8 cellular contexts compared by ENCODE assay signal in genomic region chr2:25822190-25823117, GRCh38. TPM values are rescaled to one million over a fixed set of nuclear protein-coding genes. Genes with fewer than 3 reads are reported as not detected.
DNase-seq lines count a peak whose midpoint lies in the region; ATAC-seq, FAIRE-seq and TF ChIP-seq lines count a peak whose summit lies in the region.

No MANE protein-coding gene starts in this region.

- no peaks in the 10 kb centered on the region for H3K36me3 ChIP-seq in Caco-2 (ENCODE audit: control insufficient read depth, insufficient read depth, low read length)

- no peak for TF ChIP-seq POLR2A in GM12892 (IDR thresholded peaks at IDR 0.05; ENCODE audit: low read depth, low read length)

- ATAC-seq in stimulated activated effector memory CD8-positive, alpha-beta T cell treated with anti-CD3 and anti-CD28 coated beads, Interleukin-12 subunit alpha, Interleukin-12 subunit beta, amount 100 ng/mL, for 72 hours: peak; percentile 66
- no peak for ATAC-seq in HG03565 (IDR thresholded peaks at IDR 0.05; ENCODE audit: unreplicated experiment)

- peak; percentile 79 for FAIRE-seq in GM12892 (lab: Jason Lieb, UNC)

- peak; percentile 24 for DNase-seq in GM12892 (ENCODE audit: insufficient read length)
- DNase-seq in activated CD4-positive, alpha-beta memory T cell treated with anti-CD3 and anti-CD28 coated beads for 36 hours: peak; percentile 77
- DNase-seq in ecto neural progenitor cell (ENCODE audit: low spot score): peak; percentile 78
- peak; percentile 54 for DNase-seq in mucosa of gallbladder (ENCODE audit: low spot score)
- DNase-seq in stimulated activated effector memory CD8-positive, alpha-beta T cell treated with anti-CD3 and anti-CD28 coated beads, Interleukin-12 subunit alpha, Interleukin-12 subunit beta, amount 100 ng/mL, for 72 hours (ENCODE audit: low spot score in 2 of 2): peak; percentile 41 to 82
- DNase-seq in Caco-2: no peak
- no peak for DNase-seq in AG08396 (ENCODE audit: low spot score)

- H3K4me1 Mint-ChIP-seq in activated CD4-positive, alpha-beta memory T cell treated with anti-CD3 and anti-CD28 coated beads for 36 hours (ENCODE audit: low read depth): peaks cover 61% of the 10 kb centered on the region
- peaks cover 50% of the 10 kb centered on the region for H3K4me1 Mint-ChIP-seq in stimulated activated effector memory CD8-positive, alpha-beta T cell treated with anti-CD3 and anti-CD28 coated beads, Interleukin-12 subunit alpha, Interleukin-12 subunit beta, amount 100 ng/mL, for 72 hours
- H3K4me1 Mint-ChIP-seq in Caco-2 (ENCODE audit: low read depth, unreplicated experiment): peaks cover 9% of the 10 kb centered on the region

- H3K9me3 Mint-ChIP-seq in activated CD4-positive, alpha-beta memory T cell treated with anti-CD3 and anti-CD28 coated beads for 36 hours: no peaks in the 10 kb centered on the region
- H3K9me3 Mint-ChIP-seq in stimulated activated effector memory CD8-positive, alpha-beta T cell treated with anti-CD3 and anti-CD28 coated beads, Interleukin-12 subunit alpha, Interleukin-12 subunit beta, amount 100 ng/mL, for 72 hours: no peaks in the 10 kb centered on the region
- no peaks in the 10 kb centered on the region for H3K9me3 Mint-ChIP-seq in Caco-2 (ENCODE audit: unreplicated experiment)

- BruUV-seq in Caco-2 (replicated peaks; lab: Mats Ljungman, UMichigan): no TSS peak

- H3K4me3 Mint-ChIP-seq in activated CD4-positive, alpha-beta memory T cell treated with anti-CD3 and anti-CD28 coated beads for 36 hours: peak overlapping the region; percentile 68
- peak overlapping the region; percentile 78 for H3K4me3 Mint-ChIP-seq in stimulated activated effector memory CD8-positive, alpha-beta T cell treated with anti-CD3 and anti-CD28 coated beads, Interleukin-12 subunit alpha, Interleukin-12 subunit beta, amount 100 ng/mL, for 72 hours
- no peak overlapping the region for H3K4me3 Mint-ChIP-seq in Caco-2 (ENCODE audit: unreplicated experiment)

- H3K36me3 Mint-ChIP-seq in activated CD4-positive, alpha-beta memory T cell treated with anti-CD3 and anti-CD28 coated beads for 36 hours: peaks cover 8% of the 10 kb centered on the region
- H3K36me3 Mint-ChIP-seq in stimulated activated effector memory CD8-positive, alpha-beta T cell treated with anti-CD3 and anti-CD28 coated beads, Interleukin-12 subunit alpha, Interleukin-12 subunit beta, amount 100 ng/mL, for 72 hours: peaks cover 10% of the 10 kb centered on the region
- peaks cover 18% of the 10 kb centered on the region for H3K36me3 Mint-ChIP-seq in Caco-2 (ENCODE audit: insufficient read depth, unreplicated experiment)

- peaks cover 1% of the 10 kb centered on the region for H3K27me3 Mint-ChIP-seq in activated CD4-positive, alpha-beta memory T cell treated with anti-CD3 and anti-CD28 coated beads for 36 hours
- no peaks in the 10 kb centered on the region for H3K27me3 Mint-ChIP-seq in Caco-2 (ENCODE audit: insufficient read depth, unreplicated experiment)

- H3K27me3 ChIP-seq in Caco-2 (replicated peaks; ENCODE audit: control insufficient read depth, insufficient read depth, low read length): no peaks in the 10 kb centered on the region

- no peak for TF ChIP-seq CTCF in Caco-2 (IDR thresholded peaks at IDR 0.05; ENCODE audit: insufficient read depth in 1 of 2, low read depth in 1 of 2, low read length in 1 of 2, severe bottlenecking in 1 of 2, unreplicated experiment in 1 of 2)

- no peaks in the 10 kb centered on the region for H3K9me3 ChIP-seq in Caco-2

- CTCF ChIA-PET in activated CD4-positive, alpha-beta memory T cell treated with anti-CD3 and anti-CD28 coated beads for 36 hours (lab: Charles Lee): interaction anchor here (0.9 kb wide), 1 partner anchor 32 kb away, joined by 3 read pairs; no protein-coding TSS in a partner anchor
- CTCF ChIA-PET in Caco-2 (lab: Charles Lee): no interaction called here

- H3K27ac Mint-ChIP-seq in activated CD4-positive, alpha-beta memory T cell treated with anti-CD3 and anti-CD28 coated beads for 36 hours: peak overlapping the region; percentile 51
- peak overlapping the region; percentile 79 for H3K27ac Mint-ChIP-seq in stimulated activated effector memory CD8-positive, alpha-beta T cell treated with anti-CD3 and anti-CD28 coated beads, Interleukin-12 subunit alpha, Interleukin-12 subunit beta, amount 100 ng/mL, for 72 hours
- H3K27ac Mint-ChIP-seq in Caco-2 (ENCODE audit: unreplicated experiment): no peak overlapping the region

- intact Hi-C loops in activated CD4-positive, alpha-beta memory T cell treated with anti-CD3 and anti-CD28 coated beads for 36 hours (cut with micrococcal nuclease): no loop called here
- intact Hi-C loops in Caco-2 (cut with micrococcal nuclease; ENCODE audit: unreplicated experiment): no loop called here

- POLR2A ChIA-PET in activated CD4-positive, alpha-beta memory T cell treated with anti-CD3 and anti-CD28 coated beads for 36 hours (lab: Charles Lee): interaction anchor here (0.8 kb wide), 1 partner anchor 27 kb away, joined by 4 read pairs; no protein-coding TSS in a partner anchor
- POLR2A ChIA-PET in Caco-2 (lab: Charles Lee): no interaction called here

- no peaks in the 10 kb centered on the region for H3K4me1 ChIP-seq in Caco-2

- H3K4me3 ChIP-seq in Caco-2 (ENCODE audit: low read depth, low read length): no peak overlapping the region

RNA-seq across cellular contexts. Expression of gene ASXL2, which starts 55.8 kb away (rescaled TPM):
- 6.0 TPM for polyA plus RNA-seq in GM12892 (2012; ENCODE audit: missing spikeins)
- total RNA-seq in activated CD4-positive, alpha-beta memory T cell treated with anti-CD3 and anti-CD28 coated beads for 36 hours: 10 to 100 TPM; 37.8 to 38.7 TPM
- 37.5 TPM for total RNA-seq in mucosa of gallbladder
- total RNA-seq in Caco-2 (2022): 35.7 and 41.1 TPM in 2 replicates

Comparison
In these comparisons a context has a peak if more than half of its experiments do, and no peak if none do; other contexts are left out.
1. DNase-seq: peak in GM12892 (single experiment), activated CD4-positive, alpha-beta memory T cell treated with anti-CD3 and anti-CD28 coated beads for 36 hours (single experiment), ecto neural progenitor cell (single experiment), mucosa of gallbladder (single experiment) and stimulated activated effector memory CD8-positive, alpha-beta T cell treated with anti-CD3 and anti-CD28 coated beads, Interleukin-12 subunit alpha, Interleukin-12 subunit beta, amount 100 ng/mL, for 72 hours (2 of 2); none in Caco-2 (0 of 2) and AG08396 (single experiment).